8 cellular contexts compared by ENCODE assay signal in the genomic region with DNA sequence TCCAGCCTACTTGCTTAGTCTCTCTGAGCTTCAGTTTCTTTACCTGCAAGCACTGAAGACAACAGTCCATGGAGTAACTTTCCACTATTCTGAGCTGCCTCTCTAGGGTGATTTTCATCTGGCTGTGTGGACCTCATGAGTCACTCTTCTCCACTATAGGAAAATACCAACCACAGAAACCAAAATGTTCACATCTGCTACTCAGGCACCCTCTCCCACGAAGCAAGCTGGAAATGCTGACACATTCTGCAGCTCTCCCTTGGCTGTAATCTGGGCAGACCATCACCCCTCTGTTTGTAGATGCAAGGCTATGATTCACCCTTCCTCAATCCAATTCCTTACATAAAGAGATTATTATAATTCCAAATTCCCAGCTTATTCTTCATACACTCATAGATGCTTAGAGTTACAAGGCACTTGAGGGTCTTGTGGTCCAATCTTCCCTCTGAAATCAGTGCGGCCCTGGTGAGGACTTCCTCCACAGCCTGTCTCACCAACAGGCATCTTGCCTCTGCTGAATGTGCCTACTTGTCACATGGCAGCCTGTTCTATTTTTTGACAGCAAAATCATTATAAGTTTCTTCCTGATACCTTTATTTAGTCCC.
DNase-seq lines count a peak whose midpoint lies in the region; ATAC-seq lines count a peak whose summit lies in the region.

No MANE protein-coding gene starts in this region.

- no peaks in the 10 kb centered on the region for H3K79me2 ChIP-seq in ACC112 (ENCODE audit: control insufficient read depth, insufficient read depth, low read length, unreplicated experiment)

- H2AFZ ChIP-seq in ACC112 (ENCODE audit: low read length, unreplicated experiment): no peak overlapping the region

- no peaks in the 10 kb centered on the region for H3K36me3 Mint-ChIP-seq in T-helper 17 cell (ENCODE audit: low read depth)

- DNase-seq in SJCRH30 (peak; percentile 19 to 32), glomerular visceral epithelial cell (ENCODE audit: extremely low spot score) (peak; percentile 89), NCI-H1092 treated with DMSO at 0.1 percent for 48 hours (lab: John Stamatoyannopoulos, UW) (no peak), T-helper 17 cell (no peak), posterior vena cava (ENCODE audit: low spot score) (no peak)

- H3K4me3 Mint-ChIP-seq in T-helper 17 cell: no peak overlapping the region

- no peak overlapping the region for H3K4me3 ChIP-seq in ACC112 (ENCODE audit: low read depth, low read length)
- no peak overlapping the region for H3K4me3 ChIP-seq in SJCRH30

- H3K27me3 ChIP-seq in ACC112 (ENCODE audit: insufficient read depth, low read length) (no peaks in the 10 kb centered on the region), SJCRH30 (no peaks in the 10 kb centered on the region)

- ATAC-seq in GM18861 (IDR thresholded peaks at IDR 0.05; ENCODE audit: unreplicated experiment) (peak; percentile 79), HG03060 (IDR thresholded peaks at IDR 0.05; ENCODE audit: low read depth, unreplicated experiment) (peak; percentile 90), T-helper 17 cell (no peak)

- H3K4me1 Mint-ChIP-seq in T-helper 17 cell: no peaks in the 10 kb centered on the region

- intact Hi-C loops in posterior vena cava (cut with DNase I): no loop called here

- H3K27ac ChIP-seq in ACC112 (ENCODE audit: low read depth, low read length) (peak overlapping the region; percentile 85), SJCRH30 (no peak overlapping the region)

- H3K4me1 ChIP-seq in ACC112 (ENCODE audit: control insufficient read depth, insufficient read depth, low read length, unreplicated experiment): peaks cover 21% of the 10 kb centered on the region
- no peaks in the 10 kb centered on the region for H3K4me1 ChIP-seq in SJCRH30

- H3K36me3 ChIP-seq in ACC112 (ENCODE audit: insufficient read depth, low read length): no peaks in the 10 kb centered on the region
- no peaks in the 10 kb centered on the region for H3K36me3 ChIP-seq in SJCRH30

- peaks cover 30% of the 10 kb centered on the region for H3K27me3 Mint-ChIP-seq in T-helper 17 cell

- no peak overlapping the region for H3K27ac Mint-ChIP-seq in T-helper 17 cell

- H3K9me3 ChIP-seq in SJCRH30 (replicated peaks): no peaks in the 10 kb centered on the region; the same call in 1 of the 2 replicates
- no peaks in the 10 kb centered on the region for H3K9me3 ChIP-seq in T-helper 17 cell (ENCODE audit: control insufficient read depth, low read length, poor library complexity, severe bottlenecking)

Comparison
In these comparisons a context has a peak if more than half of its experiments do, and no peak if none do; other contexts are left out.
1. DNase-seq: peak in SJCRH30 (2 of 2) and glomerular visceral epithelial cell (single experiment); none in NCI-H1092 treated with DMSO at 0.1 percent for 48 hours (single experiment), T-helper 17 cell (0 of 3) and posterior vena cava (single experiment).